In the genomic region with DNA sequence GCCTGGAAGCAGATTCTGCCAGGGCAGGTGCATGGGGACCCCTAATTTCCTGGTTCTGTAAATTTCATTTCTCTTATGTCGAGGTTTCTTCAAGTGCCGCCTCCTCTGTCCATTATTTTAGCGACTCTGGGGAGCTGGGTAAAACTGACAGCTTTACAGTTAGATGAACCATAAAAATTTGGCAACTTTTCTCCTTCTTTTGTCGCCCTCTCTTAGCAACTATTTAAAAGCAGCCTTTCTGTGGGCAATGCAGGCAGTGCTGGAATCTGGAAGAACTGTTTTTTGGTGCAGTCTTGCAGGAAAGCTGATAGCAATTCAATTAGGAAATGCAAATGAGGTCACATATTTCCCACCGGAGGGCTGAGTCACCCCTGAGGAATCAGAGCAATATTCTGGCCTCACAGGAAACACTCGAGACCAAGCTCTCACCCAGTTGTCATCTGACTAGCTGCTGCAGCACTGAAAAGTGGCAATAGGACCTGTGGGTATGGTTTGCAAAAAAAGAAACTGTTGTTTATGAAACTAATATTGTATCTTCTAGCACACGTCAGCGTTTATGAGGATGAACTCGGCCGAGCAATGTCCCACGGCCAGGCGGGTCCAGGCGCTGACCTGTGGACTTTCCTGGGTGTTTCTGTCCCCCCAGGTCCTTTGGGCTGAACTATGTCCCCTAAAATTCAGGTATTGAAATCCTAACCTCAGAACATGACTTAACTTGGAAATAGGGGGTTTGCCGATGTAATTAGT, we compare ENCODE assay signal across 11 cellular contexts.
A peak's percentile ranks its signal among the peaks of the same experiment; 100 is the strongest.
DNase-seq lines count a peak whose midpoint lies in the region; ATAC-seq and TF ChIP-seq lines count a peak whose summit lies in the region.
"Had no signal": no experiment of that assay in that cellular context is flagged by ENCODE, and none has a peak within 500 bp of the region (broad histone marks: within the 10 kb centered on the region; RNA-seq: fewer than 3 reads in every experiment).

No MANE protein-coding gene starts in this region.

- no peak overlapping the region for H3K4me3 Mint-ChIP-seq in chondrocyte (ENCODE audit: unreplicated experiment)
- H3K4me3 Mint-ChIP-seq: activated naive CD8-positive, alpha-beta T cell had no signal

- DNase-seq in AG08395 (ENCODE audit: low spot score), result peak; percentile 74
- no peak for DNase-seq in chondrocyte (ENCODE audit: low spot score)
- DNase-seq in left lung, result no peak
- no peak for DNase-seq in midbrain (lab: John Stamatoyannopoulos, UW)
- no peak for DNase-seq in UCSD-AML1 (lab: John Stamatoyannopoulos, UW; ENCODE audit: unreplicated experiment)
- DNase-seq in NCI-H345 treated with DMSO at 0.1 percent for 48 hours (lab: John Stamatoyannopoulos, UW; ENCODE audit: unreplicated experiment), result no peak
- DNase-seq in NCI-H69 (lab: John Stamatoyannopoulos, UW), result no peak
- DNase-seq: NCI-H345 had no signal

- H3K36me3 Mint-ChIP-seq in chondrocyte (ENCODE audit: low read depth), result no peaks in the 10 kb centered on the region
- H3K36me3 Mint-ChIP-seq: activated naive CD8-positive, alpha-beta T cell had no signal

- no peaks in the 10 kb centered on the region for H3K27me3 Mint-ChIP-seq in chondrocyte (ENCODE audit: low read depth)
- H3K27me3 Mint-ChIP-seq: activated naive CD8-positive, alpha-beta T cell had no signal

- H3K27me3 ChIP-seq in HUES48 (ENCODE audit: control insufficient read depth, insufficient read depth, low read length) (no peaks in the 10 kb centered on the region), left lung (peaks cover 0 to 10% of the 10 kb centered on the region in 2 donors)
- H3K27me3 ChIP-seq: SJSA1 had no signal

- no peak for TF ChIP-seq CTCF in chondrocyte (IDR thresholded peaks at IDR 0.05)
- no peak for TF ChIP-seq CTCF in left lung (IDR thresholded peaks at IDR 0.05)

- intact Hi-C loops in left lung (cut with DNase I), result no loop called here

- peaks cover 27% of the 10 kb centered on the region for H3K4me1 Mint-ChIP-seq in chondrocyte (ENCODE audit: low read depth)

- H3K4me3 ChIP-seq in HUES48 (ENCODE audit: low read depth, low read length), result no peak overlapping the region
- no peak overlapping the region for H3K4me3 ChIP-seq in left lung
- H3K4me3 ChIP-seq: SJSA1 had no signal

- H3K36me3 ChIP-seq in HUES48 (ENCODE audit: control insufficient read depth, insufficient read depth, low read length) (no peaks in the 10 kb centered on the region), left lung (no peaks in the 10 kb centered on the region)
- H3K36me3 ChIP-seq: SJSA1 had no signal

- H3K27ac ChIP-seq in HUES48 (ENCODE audit: low read depth, low read length), result peak overlapping the region; percentile 42
- no peak overlapping the region for H3K27ac ChIP-seq in left lung
- H3K27ac ChIP-seq: SJSA1 had no signal

- H3K9ac ChIP-seq in HUES48 (ENCODE audit: low read depth, low read length), result no peak overlapping the region

- H3K9me3 Mint-ChIP-seq in chondrocyte (ENCODE audit: low read depth), result peaks cover 12% of the 10 kb centered on the region

- peaks cover 11% of the 10 kb centered on the region; the same call in 1 of the 2 replicates for H3K4me1 ChIP-seq in HUES48 (ENCODE audit: control insufficient read depth, insufficient read depth, low read length)
- H3K4me1 ChIP-seq in left lung, result no peaks in the 10 kb centered on the region

- ATAC-seq in left lung, result peak; percentile 35

- peak overlapping the region; percentile 86 for H3K27ac Mint-ChIP-seq in chondrocyte (ENCODE audit: unreplicated experiment)
- H3K27ac Mint-ChIP-seq: activated naive CD8-positive, alpha-beta T cell had no signal

- 0 out of 2 replicates have a peak, but pooled peaks cover 6% of the 10 kb centered on the region for H3K9me3 ChIP-seq in HUES48 (ENCODE audit: control insufficient read depth, insufficient read depth, low read length)
- peaks cover 0 to 25% of the 10 kb centered on the region in 2 donors for H3K9me3 ChIP-seq in left lung
- H3K9me3 ChIP-seq: SJSA1 had no signal
